ENCODE assay signal across 8 cellular contexts in the genomic region with DNA sequence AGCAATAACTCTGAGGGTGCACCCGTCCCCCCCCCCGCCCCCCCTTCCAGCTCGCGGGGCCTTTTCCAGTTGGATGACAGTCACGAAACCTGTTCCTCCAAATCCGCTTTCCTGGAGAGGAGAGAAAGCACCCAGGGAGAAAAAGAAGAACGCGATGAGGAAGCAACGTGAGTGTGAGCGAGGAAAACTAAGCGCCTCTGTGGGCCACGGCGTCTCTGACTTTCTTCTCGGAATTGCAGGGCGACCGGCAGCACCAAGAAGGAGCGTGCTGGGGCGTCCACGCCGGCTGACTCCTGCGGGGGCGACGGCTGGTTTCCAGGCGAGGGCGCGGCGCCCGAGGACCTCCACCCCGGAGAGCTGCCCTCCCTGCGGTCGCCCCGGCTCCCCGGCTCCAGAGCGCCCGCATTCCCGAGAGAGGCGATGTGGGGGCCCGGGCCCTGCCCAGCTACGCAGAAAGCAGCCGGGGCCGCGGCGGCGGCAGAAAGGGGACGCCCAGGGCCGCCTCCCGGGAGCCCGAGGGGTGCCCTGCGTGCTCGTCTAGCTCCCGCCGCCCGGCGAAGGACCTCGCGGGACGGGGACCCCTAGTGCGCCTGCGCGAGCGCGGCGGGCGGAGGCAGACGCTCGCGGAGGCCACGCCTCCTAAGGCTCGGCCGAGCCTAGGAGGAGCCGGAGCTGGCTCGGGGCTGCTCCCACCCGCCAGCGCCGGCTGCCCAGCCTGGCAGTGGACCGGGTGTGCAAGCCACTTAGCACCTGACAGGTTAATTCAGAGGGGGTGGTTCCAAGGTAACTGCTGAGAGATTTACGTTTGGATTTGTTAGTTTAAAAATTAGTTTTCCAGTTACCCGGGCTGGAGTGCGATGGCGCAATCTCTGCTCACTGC. TPM values are rescaled to one million over a fixed set of nuclear protein-coding genes. Genes with fewer than 3 reads are reported as not detected.
DNase-seq lines count a peak whose midpoint lies in the region; ATAC-seq and TF ChIP-seq lines count a peak whose summit lies in the region.

No MANE protein-coding gene starts in this region.

- peaks cover 5% of the 10 kb centered on the region; the same call in 1 of the 2 replicates for H3F3A ChIP-seq in GM23338 (replicated peaks; ENCODE audit: low read depth)

- H3K27me3 ChIP-seq in DND-41 (ENCODE audit: insufficient read depth, low read length, poor library complexity) (peaks cover 40% of the 10 kb centered on the region), GM23338 (ENCODE audit: insufficient read depth) (peaks cover 61% of the 10 kb centered on the region)

- TF ChIP-seq CTCF in DND-41 (IDR thresholded peaks at IDR 0.05; ENCODE audit: borderline replicate concordance, extremely low read depth, low read length, poor library complexity, severe bottlenecking) (no peak), GM23338 (conservative IDR thresholded peaks at IDR 0.05; ENCODE audit: low read depth in 2 of 2) (no peak), fibroblast of mammary gland (conservative IDR thresholded peaks at IDR 0.05; ENCODE audit: control insufficient read depth, insufficient read depth, low read depth, low read length) (no peak), natural killer cell (IDR thresholded peaks at IDR 0.05) (no peak)

- H3K79me2 ChIP-seq in DND-41 (ENCODE audit: insufficient read depth, low read length) = no peaks in the 10 kb centered on the region
- H3K79me2 ChIP-seq in GM23338 (replicated peaks; ENCODE audit: insufficient read depth) = no peaks in the 10 kb centered on the region

- H3K27ac Mint-ChIP-seq in GM23338 (no peak overlapping the region), natural killer cell (no peak overlapping the region)
- H3K27ac Mint-ChIP-seq in stimulated activated naive B cell treated with anti-CD40 and anti-IgM and Interleukin-4, amounts not matched to agents 10 μg/mL and 1 μg/mL and 100 μg/mL, for 72 hours = peak overlapping the region; percentile 26

- H3K9me2 ChIP-seq in GM23338 (ENCODE audit: insufficient read depth) = 0 out of 2 replicates have a peak, but pooled peaks cover 3% of the 10 kb centered on the region

- ATAC-seq in DND-41 (ENCODE audit: insufficient read depth, low read depth) = peak; percentile 95
- peak; percentile 73 for ATAC-seq in GM23338
- ATAC-seq in natural killer cell = peak; percentile 95
- peak; percentile 87 to 90 for ATAC-seq in stimulated activated naive B cell treated with anti-CD40 and anti-IgM and Interleukin-4, amounts not matched to agents 10 μg/mL and 1 μg/mL and 100 μg/mL, for 72 hours (replicated peaks)

- H3K4me2 ChIP-seq in DND-41 (ENCODE audit: insufficient read depth, low read length) (peak overlapping the region; percentile 77), GM23338 (peak overlapping the region; percentile 92)

- H3K9me3 Mint-ChIP-seq in GM23338 (no peaks in the 10 kb centered on the region), natural killer cell (no peaks in the 10 kb centered on the region)
- no peaks in the 10 kb centered on the region for H3K9me3 Mint-ChIP-seq in stimulated activated naive B cell treated with anti-CD40 and anti-IgM and Interleukin-4, amounts not matched to agents 10 μg/mL and 1 μg/mL and 100 μg/mL, for 72 hours

- DNase-seq in DND-41 (peak; percentile 82), GM23338 (ENCODE audit: low spot score) (peak; percentile 89), Kasumi-1 (lab: John Stamatoyannopoulos, UW) (peak; percentile 66 to 82), RKO (ENCODE audit: low spot score) (peak; percentile 88), fibroblast of mammary gland (ENCODE audit: low read depth) (peak; percentile 69), natural killer cell (peak; percentile 81)
- DNase-seq in activated T-helper 1 cell treated with anti-CD3 and anti-CD28 coated beads, Interleukin-2, amount 50 U/mL, for 16 hours (ENCODE audit: low read depth in 1 of 2, low spot score in 1 of 2) = peak; percentile 53 to 82
- peak; percentile 83 for DNase-seq in stimulated activated naive B cell treated with anti-CD40 and anti-IgM and Interleukin-4, amounts not matched to agents 10 μg/mL and 1 μg/mL and 100 μg/mL, for 72 hours

- H3K4me3 Mint-ChIP-seq in GM23338 (peak overlapping the region; percentile 77), natural killer cell (peak overlapping the region; percentile 78)
- H3K4me3 Mint-ChIP-seq in stimulated activated naive B cell treated with anti-CD40 and anti-IgM and Interleukin-4, amounts not matched to agents 10 μg/mL and 1 μg/mL and 100 μg/mL, for 72 hours = peak overlapping the region; percentile 81 to 91

- H3K27ac ChIP-seq in DND-41 (ENCODE audit: low read length) = no peak overlapping the region
- H3K27ac ChIP-seq in GM23338 (ENCODE audit: low read depth) = no peak overlapping the region

- H3K27me3 Mint-ChIP-seq in GM23338 (ENCODE audit: insufficient read depth, low read depth, poor library complexity) = peaks cover 32% of the 10 kb centered on the region
- H3K27me3 Mint-ChIP-seq in natural killer cell (ENCODE audit: low read depth in 2 of 2) = peaks cover 53 to 54% of the 10 kb centered on the region in 2 donors
- H3K27me3 Mint-ChIP-seq in stimulated activated naive B cell treated with anti-CD40 and anti-IgM and Interleukin-4, amounts not matched to agents 10 μg/mL and 1 μg/mL and 100 μg/mL, for 72 hours = peaks cover 50 to 62% of the 10 kb centered on the region in 2 donors

- H3K9ac ChIP-seq in DND-41 (ENCODE audit: low read depth, low read length) = peak overlapping the region; percentile 69

- H3K4me1 ChIP-seq in DND-41 (ENCODE audit: insufficient read depth, low read length) (peaks cover 16% of the 10 kb centered on the region), GM23338 (ENCODE audit: insufficient read depth) (peaks cover 21% of the 10 kb centered on the region)

- H3K4me1 Mint-ChIP-seq in GM23338 (peaks cover 28% of the 10 kb centered on the region), natural killer cell (peaks cover 11 to 20% of the 10 kb centered on the region in 2 donors)
- H3K4me1 Mint-ChIP-seq in stimulated activated naive B cell treated with anti-CD40 and anti-IgM and Interleukin-4, amounts not matched to agents 10 μg/mL and 1 μg/mL and 100 μg/mL, for 72 hours = peaks cover 18 to 24% of the 10 kb centered on the region in 2 donors

- intact Hi-C loops in natural killer cell (cut with micrococcal nuclease) = loop anchor here (10.0 kb wide), 1 partner anchor 842 kb away; no protein-coding TSS in a partner anchor

- peak overlapping the region; percentile 74 for H2AFZ ChIP-seq in DND-41 (ENCODE audit: low read depth, low read length)
- no peak overlapping the region for H2AFZ ChIP-seq in GM23338

- H3K9me3 ChIP-seq in DND-41 (ENCODE audit: insufficient read depth, low read length, severe bottlenecking) = no peaks in the 10 kb centered on the region

- H3K36me3 Mint-ChIP-seq in GM23338 (ENCODE audit: low read depth) (no peaks in the 10 kb centered on the region), natural killer cell (no peaks in the 10 kb centered on the region)
- H3K36me3 Mint-ChIP-seq in stimulated activated naive B cell treated with anti-CD40 and anti-IgM and Interleukin-4, amounts not matched to agents 10 μg/mL and 1 μg/mL and 100 μg/mL, for 72 hours = peaks cover 0 to 12% of the 10 kb centered on the region in 2 donors

- H4K20me1 ChIP-seq in DND-41 (ENCODE audit: insufficient read depth, low read length) = no peaks in the 10 kb centered on the region; the same call in 1 of the 2 replicates
- peaks cover 5% of the 10 kb centered on the region for H4K20me1 ChIP-seq in GM23338 (replicated peaks; ENCODE audit: insufficient read depth)

- H3K4me3 ChIP-seq in DND-41 (ENCODE audit: low read depth in 1 of 2, low read length in 2 of 2) (peak overlapping the region; percentile 26 to 57; a peak in 3 of 4 replicates), GM23338 (peak overlapping the region; percentile 64), fibroblast of mammary gland (ENCODE audit: control insufficient read depth, low read depth, low read length) (peak overlapping the region; percentile 51)

- no peaks in the 10 kb centered on the region for H3K36me3 ChIP-seq in DND-41 (ENCODE audit: insufficient read depth, low read length)
- no peaks in the 10 kb centered on the region for H3K36me3 ChIP-seq in GM23338 (ENCODE audit: insufficient read depth)

TF ChIP-seq in GM23338, 12 proteins besides CTCF, POLR2A, EP300 and RAD21:
- TF ChIP-seq ZNF114 (CRISPR knock-in tag; IDR thresholded peaks at IDR 0.05) = no peak
- peak; percentile 90 for TF ChIP-seq POLR2AphosphoS5 (IDR thresholded peaks at IDR 0.05; ENCODE audit: low read depth)
- TF ChIP-seq, protein P1, sequence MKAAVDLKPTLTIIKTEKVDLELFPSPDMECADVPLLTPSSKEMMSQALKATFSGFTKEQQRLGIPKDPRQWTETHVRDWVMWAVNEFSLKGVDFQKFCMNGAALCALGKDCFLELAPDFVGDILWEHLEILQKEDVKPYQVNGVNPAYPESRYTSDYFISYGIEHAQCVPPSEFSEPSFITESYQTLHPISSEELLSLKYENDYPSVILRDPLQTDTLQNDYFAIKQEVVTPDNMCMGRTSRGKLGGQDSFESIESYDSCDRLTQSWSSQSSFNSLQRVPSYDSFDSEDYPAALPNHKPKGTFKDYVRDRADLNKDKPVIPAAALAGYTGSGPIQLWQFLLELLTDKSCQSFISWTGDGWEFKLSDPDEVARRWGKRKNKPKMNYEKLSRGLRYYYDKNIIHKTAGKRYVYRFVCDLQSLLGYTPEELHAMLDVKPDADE (IDR thresholded peaks at IDR 0.05) = no peak
- no peak for TF ChIP-seq ZNF331 (CRISPR knock-in tag; IDR thresholded peaks at IDR 0.05; ENCODE audit: low read depth)
- no peak for TF ChIP-seq STAT1 (IDR thresholded peaks at IDR 0.05; ENCODE audit: unreplicated experiment)
- no peak for TF ChIP-seq NANOG (IDR thresholded peaks at IDR 0.05; ENCODE audit: borderline replicate concordance)

RNA-seq across cellular contexts. Expression of a gene that starts 15.3 kb away (rescaled TPM):
- total RNA-seq in GM23338 (2014; rRNA removed; shearing (Covaris generic)) = not detected in 2 replicates
- polyA plus RNA-seq in GM23338 (2016; fragmentation: Nextera tagmentation; extraction: Ambion mirVana) = not detected in 2 replicates
- not detected for total RNA-seq in natural killer cell

RNA-seq across cellular contexts. Expression of a gene that starts 20.9 kb away (rescaled TPM):
- total RNA-seq in GM23338 (2014; rRNA removed; shearing (Covaris generic)) = 107 and 109 TPM in 2 replicates
- 60.3 and 73.3 TPM in 2 replicates for polyA plus RNA-seq in GM23338 (2016; fragmentation: Nextera tagmentation; extraction: Ambion mirVana)
- total RNA-seq in natural killer cell = 10 to 100 TPM; 16.8 to 21.6 (median 17.3) TPM

RNA-seq across cellular contexts. Expression of a gene that starts 43.8 kb away (rescaled TPM):
- total RNA-seq in GM23338 (2014; rRNA removed; shearing (Covaris generic)) = 666 and 697 TPM in 2 replicates
- polyA plus RNA-seq in GM23338 (2016; fragmentation: Nextera tagmentation; extraction: Ambion mirVana) = 386 and 433 TPM in 2 replicates
- total RNA-seq in natural killer cell = 100 to 1,000 TPM; 551 to 652 (median 621) TPM
